Comparison of ENCODE assay signal across 8 cellular contexts in genomic region chr10:106175760-106176377, GRCh38.
DNase-seq lines count a peak whose midpoint lies in the region; TF ChIP-seq lines count a peak whose summit lies in the region.

No MANE protein-coding gene starts in this region.

- DNase-seq in SIG-M5 treated with dmso at 0.1 percent for 504 hours (lab: John Stamatoyannopoulos, UW; ENCODE audit: unreplicated experiment) (peak; percentile 6), SIG-M5 (lab: John Stamatoyannopoulos, UW) (no peak), NCI-H69 (lab: John Stamatoyannopoulos, UW) (peak; percentile 44), fibroblast of pulmonary artery (ENCODE audit: low read depth) (peak; percentile 65), superior temporal gyrus (ENCODE audit: extremely low spot score) (peak; percentile 80), NCI-H2029 treated with DMSO at 0.1 percent for 48 hours (lab: John Stamatoyannopoulos, UW) (no peak), 8988T (no peak)
- DNase-seq in activated CD4-positive, CD25-positive, alpha-beta regulatory T cell (lab: John Stamatoyannopoulos, UW), result no peak

- H3K4me3 ChIP-seq in fibroblast of pulmonary artery (replicated peaks; ENCODE audit: low read depth, low read length), result no peak overlapping the region

- peak; percentile 68 for TF ChIP-seq CTCF in fibroblast of pulmonary artery (IDR thresholded peaks at IDR 0.05; ENCODE audit: low read length, missing control alignments)

Comparison
In these comparisons a context has a peak if more than half of its experiments do, and no peak if none do; other contexts are left out.
1. DNase-seq: peak in SIG-M5 treated with dmso at 0.1 percent for 504 hours (single experiment), NCI-H69 (single experiment), fibroblast of pulmonary artery (single experiment) and superior temporal gyrus (single experiment); none in SIG-M5 (single experiment), activated CD4-positive, CD25-positive, alpha-beta regulatory T cell (0 of 4), NCI-H2029 treated with DMSO at 0.1 percent for 48 hours (single experiment) and 8988T (single experiment).